18 cellular contexts compared by ENCODE assay signal in genomic region chr3:149628957-149629670, GRCh38. TPM values are rescaled to one million over a fixed set of nuclear protein-coding genes. Genes with fewer than 3 reads are reported as not detected.
DNase-seq lines count a peak whose midpoint lies in the region; ATAC-seq and TF ChIP-seq lines count a peak whose summit lies in the region.
"Had no signal": no experiment of that assay in that cellular context is flagged by ENCODE, and none has a peak within 500 bp of the region (broad histone marks: within the 10 kb centered on the region; RNA-seq: fewer than 3 reads in every experiment).

No MANE protein-coding gene starts in this region.

- no peak overlapping the region for H2BK12ac ChIP-seq in trophoblast cell (ENCODE audit: low read length)

- H4K12ac ChIP-seq in trophoblast cell (ENCODE audit: low read depth, low read length), result no peak overlapping the region

- no peak overlapping the region for H3K23ac ChIP-seq in trophoblast cell (ENCODE audit: low read length)

- no peak overlapping the region for H3K18ac ChIP-seq in trophoblast cell (ENCODE audit: low read length)

- H3K36me3 Mint-ChIP-seq in Calu3 (ENCODE audit: insufficient read depth, unreplicated experiment), result peaks cover 84% of the 10 kb centered on the region
- H3K36me3 Mint-ChIP-seq in WTC11, result peaks cover 9% of the 10 kb centered on the region
- no peaks in the 10 kb centered on the region for H3K36me3 Mint-ChIP-seq in natural killer cell

- H3K14ac ChIP-seq in trophoblast cell (ENCODE audit: low read length), result no peak overlapping the region

- H3K27me3 Mint-ChIP-seq in Calu3 (ENCODE audit: unreplicated experiment) (no peaks in the 10 kb centered on the region), WTC11 (ENCODE audit: low read depth) (no peaks in the 10 kb centered on the region), natural killer cell (ENCODE audit: low read depth in 2 of 2) (peaks cover 11 to 15% of the 10 kb centered on the region in 2 donors)

- no peak overlapping the region for H3K4me2 ChIP-seq in trophoblast cell (ENCODE audit: low read length)

- H3K27ac Mint-ChIP-seq in Calu3 (ENCODE audit: unreplicated experiment) (peak overlapping the region; percentile 46), WTC11 (peak overlapping the region; percentile 67), natural killer cell (no peak overlapping the region)
- H3K27ac Mint-ChIP-seq: nephron progenitor cell had no signal

- peak overlapping the region; percentile 46 for H3K4ac ChIP-seq in trophoblast cell (ENCODE audit: low read depth, low read length)

- no CpG with 5 or more reads among the region's 6 CpGs for WGBS in trophoblast cell (ENCODE audit: extremely low coverage, insufficient coverage, insufficient read length)

- ATAC-seq in WTC11, result no peak
- no peak for ATAC-seq in natural killer cell

- no peak overlapping the region for H3K4me3 Mint-ChIP-seq in Calu3 (ENCODE audit: low read depth, unreplicated experiment)
- H3K4me3 Mint-ChIP-seq in WTC11, result no peak overlapping the region
- H3K4me3 Mint-ChIP-seq in natural killer cell, result no peak overlapping the region
- H3K4me3 Mint-ChIP-seq: nephron progenitor cell had no signal

- no peak overlapping the region for H2BK120ac ChIP-seq in trophoblast cell (ENCODE audit: insufficient read depth, low read length, poor library complexity)

- no peak overlapping the region for H3K9ac ChIP-seq in trophoblast cell (ENCODE audit: low read length)

- no peak overlapping the region for H2AFZ ChIP-seq in trophoblast cell (ENCODE audit: insufficient read depth, low read length, poor library complexity)

- no peak overlapping the region for H3K4me3 ChIP-seq in fibroblast of pulmonary artery (replicated peaks; ENCODE audit: low read depth, low read length)
- H3K4me3 ChIP-seq in trophoblast cell (ENCODE audit: low read depth, low read length), result no peak overlapping the region
- H3K4me3 ChIP-seq: adrenal gland had no signal

- DNase-seq in Calu3 (no peak), WTC11 (ENCODE audit: low spot score) (no peak), fibroblast of pulmonary artery (ENCODE audit: low read depth) (peak; percentile 60), trophoblast cell (no peak), natural killer cell (no peak), NCI-H128 (lab: John Stamatoyannopoulos, UW; ENCODE audit: unreplicated experiment) (no peak), RWPE1 (ENCODE audit: low spot score) (no peak), SIG-M5 treated with dmso at 0.1 percent for 504 hours (lab: John Stamatoyannopoulos, UW; ENCODE audit: unreplicated experiment) (no peak)
- DNase-seq: activated effector memory CD4-positive, alpha-beta T cell treated with Interleukin-2 at 50 U/mL for 16 hours; adrenal gland; DND-41; glutamatergic neuron; NCI-H187; NCI-H446; nephron progenitor cell; SHP77 treated with DMSO at 0.1 percent for 48 hours; stimulated activated naive CD4-positive, alpha-beta T cell treated with Interleukin-2 at 50 U/mL for 16 hours; T-helper 9 cell had no signal

- H3K79me1 ChIP-seq in trophoblast cell (ENCODE audit: low read length), result no peaks in the 10 kb centered on the region

- POLR2A ChIA-PET in WTC11 (lab: Charles Lee), result interaction anchor here (0.8 kb wide), 1 partner anchor 11 kb away, joined by 3 read pairs; no protein-coding TSS in a partner anchor
- POLR2A ChIA-PET in RWPE1 (lab: Yijun Ruan, JAX; ENCODE audit: low non-redundant PET), result no interaction called here

- no peaks in the 10 kb centered on the region for H3K27me3 ChIP-seq in trophoblast cell (ENCODE audit: insufficient read depth, low read length)
- H3K27me3 ChIP-seq: adrenal gland had no signal

- H3K4me1 ChIP-seq in trophoblast cell (ENCODE audit: control insufficient read depth in 1 of 2, insufficient read depth in 2 of 2, low read length in 2 of 2), result no peaks in the 10 kb centered on the region

- peaks cover 14% of the 10 kb centered on the region for H3K79me2 ChIP-seq in trophoblast cell (ENCODE audit: control insufficient read depth, insufficient read depth, low read length, poor library complexity)

- no peak overlapping the region for H4K91ac ChIP-seq in trophoblast cell (ENCODE audit: low read depth, low read length)

- H3K36me3 ChIP-seq in trophoblast cell (ENCODE audit: control insufficient read depth in 1 of 2, insufficient read depth in 2 of 2, low read length in 2 of 2), result peaks cover 7 to 16% of the 10 kb centered on the region in 2 experiments
- H3K36me3 ChIP-seq: adrenal gland had no signal

- H2AK5ac ChIP-seq in trophoblast cell (ENCODE audit: low read length), result no peak overlapping the region

- no peaks in the 10 kb centered on the region for H3K9me3 Mint-ChIP-seq in Calu3 (ENCODE audit: low read depth, unreplicated experiment)
- peaks cover 5% of the 10 kb centered on the region; the same call in 1 of the 2 replicates for H3K9me3 Mint-ChIP-seq in WTC11
- H3K9me3 Mint-ChIP-seq in natural killer cell, result no peaks in the 10 kb centered on the region

- CTCF ChIA-PET in Calu3 (lab: Charles Lee) (interaction anchor here (1.3 to 1.7 kb wide), 2 partner anchors 10 to 26 kb away, joined by 3 to 7 read pairs; no protein-coding TSS in a partner anchor), WTC11 (lab: Charles Lee) (interaction anchor here (1.2 kb wide), 1 partner anchor 101 kb away, joined by 3 read pairs; no protein-coding TSS in a partner anchor), RWPE1 (lab: Yijun Ruan, JAX) (no interaction called here)

- no peak overlapping the region for H4K8ac ChIP-seq in trophoblast cell (ENCODE audit: low read depth, low read length)

- BruUV-seq in Calu3 (replicated peaks; lab: Mats Ljungman, UMichigan), result no TSS peak

- no peaks in the 10 kb centered on the region for H3K9me3 ChIP-seq in trophoblast cell (ENCODE audit: insufficient read depth, low read depth, low read length)
- H3K9me3 ChIP-seq: adrenal gland had no signal

- no peak overlapping the region for H3K27ac ChIP-seq in trophoblast cell (ENCODE audit: low read depth, low read length)
- no peak overlapping the region for H3K27ac ChIP-seq in RWPE1
- H3K27ac ChIP-seq: adrenal gland had no signal

- H3K4me1 Mint-ChIP-seq in Calu3 (ENCODE audit: low read depth, unreplicated experiment) (peaks cover 80% of the 10 kb centered on the region), WTC11 (peaks cover 29% of the 10 kb centered on the region), natural killer cell (no peaks in the 10 kb centered on the region)

- intact Hi-C loops in Calu3 (cut with micrococcal nuclease; ENCODE audit: unreplicated experiment) (no loop called here), natural killer cell (cut with micrococcal nuclease) (no loop called here)

- TF ChIP-seq CTCF in Calu3 (IDR thresholded peaks at IDR 0.05; ENCODE audit: unreplicated experiment) (no peak), WTC11 (IDR thresholded peaks at IDR 0.05) (no peak), fibroblast of pulmonary artery (IDR thresholded peaks at IDR 0.05; ENCODE audit: low read length, missing control alignments) (no peak), natural killer cell (IDR thresholded peaks at IDR 0.05) (no peak), RWPE1 (conservative IDR thresholded peaks at IDR 0.05; ENCODE audit: low read depth) (no peak)

- no peak overlapping the region for H2BK5ac ChIP-seq in trophoblast cell (ENCODE audit: low read depth, low read length, poor library complexity)

TF ChIP-seq in WTC11, 78 proteins besides CTCF, POLR2A, EP300 and RAD21 (continues in another document):
- TF ChIP-seq JAZF1 (CRISPR knock-in tag; IDR thresholded peaks at IDR 0.05) (no peak), JUN (CRISPR knock-in tag; IDR thresholded peaks at IDR 0.05) (no peak), ZNF425 (CRISPR knock-in tag; conservative IDR thresholded peaks at IDR 0.05) (no peak), SOX15 (CRISPR knock-in tag; IDR thresholded peaks at IDR 0.05) (no peak), ETV6 (CRISPR knock-in tag; IDR thresholded peaks at IDR 0.05) (no peak), ZNF423 (CRISPR knock-in tag; IDR thresholded peaks at IDR 0.05) (no peak)

RNA-seq across cellular contexts. Expression of gene WWTR1, which starts 28.7 kb away (rescaled TPM):
- 202 and 269 TPM in 2 replicates for total RNA-seq in Calu3 (2022)
- 24.6 to 30.0 TPM (median 25.5 TPM) in 3 replicates for total RNA-seq in WTC11 (2021)
- polyA plus RNA-seq in trophoblast cell (2013), result 60.2 and 61.6 TPM in 2 replicates
- 1 to 10 TPM in 1 of 3 donors, under 1 TPM in 2; 0.72 to 1.1 (median 0.73) TPM for total RNA-seq in natural killer cell

Comparison
In these comparisons a context has a peak if more than half of its experiments do, and no peak if none do; other contexts are left out.
1. H3K27ac Mint-ChIP-seq: peak in Calu3 (single experiment) and WTC11 (single experiment); none in natural killer cell (0 of 2).
2. RNA of gene WWTR1, which starts 28.7 kb away (total RNA-seq): 202 to 269 TPM in Calu3 and 24.6 to 30.0 TPM in WTC11; 0.72 to 1.1 TPM in natural killer cell; every median in the first group is over 10 times any median in the second.